10 cellular contexts compared by ENCODE assay signal in genomic region chr1:89546082-89546889, GRCh38. TPM values are rescaled to one million over a fixed set of nuclear protein-coding genes. Genes with fewer than 3 reads are reported as not detected.
DNase-seq lines count a peak whose midpoint lies in the region; ATAC-seq, FAIRE-seq and TF ChIP-seq lines count a peak whose summit lies in the region.
"Had no signal": no experiment of that assay in that cellular context is flagged by ENCODE, and none has a peak within 500 bp of the region (broad histone marks: within the 10 kb centered on the region; RNA-seq: fewer than 3 reads in every experiment).

No MANE protein-coding gene starts in this region.

- no peak for DNase-seq in GM18507 (ENCODE audit: extremely low spot score, insufficient read length, low read depth)
- no peak for DNase-seq in activated naive CD8-positive, alpha-beta T cell treated with anti-CD3 and anti-CD28 coated beads, Interleukin-2, amount 50 U/mL, for 24 hours
- peak; percentile 81 for DNase-seq in iris pigment epithelial cell (ENCODE audit: low read depth)
- no peak for DNase-seq in lower leg skin (ENCODE audit: low spot score in 2 of 2)
- DNase-seq in DMS79 (lab: John Stamatoyannopoulos, UW), result no peak
- DNase-seq in ureter (ENCODE audit: low spot score), result no peak
- no peak for DNase-seq in central memory CD4-positive, alpha-beta T cell
- DNase-seq: activated naive CD4-positive, alpha-beta T cell had no signal

- H3K36me3 Mint-ChIP-seq in activated naive CD8-positive, alpha-beta T cell treated with anti-CD3 and anti-CD28 coated beads, Interleukin-2, amount 50 U/mL, for 24 hours (ENCODE audit: low read depth), result peaks cover 55% of the 10 kb centered on the region

- peaks cover 88% of the 10 kb centered on the region for H3K4me1 Mint-ChIP-seq in activated naive CD8-positive, alpha-beta T cell treated with anti-CD3 and anti-CD28 coated beads, Interleukin-2, amount 50 U/mL, for 24 hours

- FAIRE-seq in GM18507 (lab: Jason Lieb, UNC), result peak; percentile 31
- FAIRE-seq: H1 had no signal

- H3K27me3 ChIP-seq in ACC112 (ENCODE audit: insufficient read depth, low read length), result no peaks in the 10 kb centered on the region

- 95 to 96% methylated on average over 3 of the region's 3 CpGs for WGBS in lower leg skin, 2 donors

- H3K79me2 ChIP-seq in ACC112 (ENCODE audit: control insufficient read depth, insufficient read depth, low read length, unreplicated experiment), result no peaks in the 10 kb centered on the region

- no peak for TF ChIP-seq POLR2A in lower leg skin (IDR thresholded peaks at IDR 0.05)

- H3K4me3 ChIP-seq in ACC112 (ENCODE audit: low read depth, low read length) (no peak overlapping the region), lower leg skin (ENCODE audit: low read depth, poor library complexity, severe bottlenecking) (no peak overlapping the region)

- H3K36me3 ChIP-seq in ACC112 (ENCODE audit: insufficient read depth, low read length), result no peaks in the 10 kb centered on the region

- H3K27ac Mint-ChIP-seq in activated naive CD8-positive, alpha-beta T cell treated with anti-CD3 and anti-CD28 coated beads, Interleukin-2, amount 50 U/mL, for 24 hours, result peak overlapping the region; percentile 95

- H2AFZ ChIP-seq in ACC112 (ENCODE audit: low read length, unreplicated experiment), result no peak overlapping the region

- no peak for TF ChIP-seq CTCF in lower leg skin (IDR thresholded peaks at IDR 0.05)

- H3K4me1 ChIP-seq in ACC112 (ENCODE audit: control insufficient read depth, insufficient read depth, low read length, unreplicated experiment), result peaks cover 39% of the 10 kb centered on the region

- H3K27me3 Mint-ChIP-seq in activated naive CD8-positive, alpha-beta T cell treated with anti-CD3 and anti-CD28 coated beads, Interleukin-2, amount 50 U/mL, for 24 hours, result peaks cover 2% of the 10 kb centered on the region

- peaks cover 4% of the 10 kb centered on the region for H3K9me3 Mint-ChIP-seq in activated naive CD8-positive, alpha-beta T cell treated with anti-CD3 and anti-CD28 coated beads, Interleukin-2, amount 50 U/mL, for 24 hours

- intact Hi-C loops in lower leg skin (cut with DNase I; ENCODE audit: low total_unique reads), result no loop called here

- ATAC-seq in activated naive CD8-positive, alpha-beta T cell treated with anti-CD3 and anti-CD28 coated beads, Interleukin-2, amount 50 U/mL, for 24 hours, result no peak

- peak overlapping the region; percentile 28; the same call in 1 of the 2 replicates for H3K27ac ChIP-seq in ACC112 (ENCODE audit: low read depth, low read length)

- H3K4me3 Mint-ChIP-seq in activated naive CD8-positive, alpha-beta T cell treated with anti-CD3 and anti-CD28 coated beads, Interleukin-2, amount 50 U/mL, for 24 hours, result peak overlapping the region; percentile 63

RNA-seq across cellular contexts. Expression of gene LRRC8B, which starts 21.7 kb away (rescaled TPM):
- 10 to 100 TPM; 12.2 to 26.2 (median 13.1) TPM for total RNA-seq in lower leg skin
- total RNA-seq in ureter, result 14.4 TPM
